Comparison of ENCODE assay signal across 21 cellular contexts in the genomic region with DNA sequence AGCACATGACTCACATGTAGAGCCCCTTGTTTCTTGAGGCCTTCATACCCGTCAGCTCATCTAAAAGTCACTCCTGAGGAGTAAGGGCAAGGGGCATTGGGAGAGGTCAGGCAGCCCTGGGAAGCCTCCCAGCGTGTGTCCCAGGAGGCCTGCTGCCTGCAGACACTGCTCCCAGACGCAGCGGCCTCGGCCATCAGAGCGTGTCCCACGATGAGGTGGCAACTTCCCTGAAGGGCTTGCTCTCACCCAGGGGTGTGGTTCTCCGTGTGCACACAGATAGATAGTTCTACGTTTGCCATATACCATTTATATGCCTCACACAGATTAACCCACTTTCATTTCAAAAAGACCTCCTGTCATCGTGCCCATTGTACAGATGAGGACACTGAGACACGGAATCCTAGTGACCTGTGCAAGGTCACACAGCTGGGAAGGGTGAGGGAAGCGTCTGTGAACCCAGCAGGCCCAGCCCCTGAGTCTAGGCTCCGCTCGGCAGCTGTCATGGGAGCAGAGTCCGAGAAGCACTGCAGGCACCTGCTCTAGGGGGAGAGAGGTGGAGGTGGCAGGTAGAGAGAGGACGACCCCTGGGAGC.
"Had no signal": no experiment of that assay in that cellular context is flagged by ENCODE, and none has a peak within 500 bp of the region (broad histone marks: within the 10 kb centered on the region; RNA-seq: fewer than 3 reads in every experiment).

No MANE protein-coding gene starts in this region.

- H3K4me1 ChIP-seq: prostate gland had no signal

- DNase-seq: activated CD4-positive, alpha-beta memory T cell treated with anti-CD3 and anti-CD28 coated beads for 36 hours; activated CD4-positive, alpha-beta T cell treated with anti-CD3 and anti-CD28 coated beads for 4 hours; activated naive CD4-positive, alpha-beta T cell treated with anti-CD3 and anti-CD28 coated beads, Interleukin-2, amount 50 U/mL, for 16 hours; activated T-cell treated with anti-CD3 and anti-CD28 coated beads, Interleukin-2, amount 50 U/mL, for 24 hours; aorta; brain microvascular endothelial cell; central memory CD4-positive, alpha-beta T cell; foreskin melanocyte; head of caudate nucleus; kidney; left ventricle myocardium inferior; mammary epithelial cell; midbrain; stimulated activated CD4-positive, alpha-beta T cell treated with anti-CD3 and anti-CD28 coated beads, Interleukin-12 subunit alpha, Interleukin-12 subunit beta, amount 100 ng/mL, for 4 hours; stimulated activated CD4-positive, alpha-beta T cell treated with anti-CD3 and anti-CD28 coated beads, Interleukin-1b, Interleukin-23, amount 100 ng/mL, for 48 hours; stimulated activated CD8-positive, alpha-beta memory T cell treated with anti-CD3 and anti-CD28 coated beads, Interleukin-4, amount 100 ng/mL, for 48 hours; stimulated activated naive CD4-positive, alpha-beta T cell treated with Interleukin-2 at 50 U/mL for 16 hours; thyroid gland had no signal

- H3K4me1 Mint-ChIP-seq: nephron had no signal

- H3K27me3 ChIP-seq: brain microvascular endothelial cell, right atrium auricular region had no signal

- H3K36me3 Mint-ChIP-seq: activated CD4-positive, alpha-beta memory T cell treated with anti-CD3 and anti-CD28 coated beads for 36 hours had no signal

- H3K36me3 ChIP-seq: left ventricle myocardium inferior, prostate gland, right atrium auricular region, thyroid gland had no signal

- H3K9me3 Mint-ChIP-seq: activated CD4-positive, alpha-beta memory T cell treated with anti-CD3 and anti-CD28 coated beads for 36 hours; activated T-cell treated with anti-CD3 and anti-CD28 coated beads, Interleukin-2, amount 50 U/mL, for 24 hours; nephron had no signal

- H3K4me3 ChIP-seq: left ventricle myocardium inferior, prostate gland, right atrium auricular region, thyroid gland had no signal

- H3K4me3 Mint-ChIP-seq: activated CD4-positive, alpha-beta memory T cell treated with anti-CD3 and anti-CD28 coated beads for 36 hours; activated T-cell treated with anti-CD3 and anti-CD28 coated beads, Interleukin-2, amount 50 U/mL, for 24 hours; nephron had no signal

- H3K27ac Mint-ChIP-seq: activated CD4-positive, alpha-beta memory T cell treated with anti-CD3 and anti-CD28 coated beads for 36 hours; activated T-cell treated with anti-CD3 and anti-CD28 coated beads, Interleukin-2, amount 50 U/mL, for 24 hours; nephron had no signal

- H3K9me3 ChIP-seq: left ventricle myocardium inferior, prostate gland, right atrium auricular region, thyroid gland had no signal

- H3K27ac ChIP-seq: brain microvascular endothelial cell, left ventricle myocardium inferior, prostate gland, right atrium auricular region, thyroid gland had no signal
